Comparison of ENCODE assay signal across 8 cellular contexts in genomic region chr5:152532714-152533113, GRCh38.
DNase-seq lines count a peak whose midpoint lies in the region; ATAC-seq and TF ChIP-seq lines count a peak whose summit lies in the region.

No MANE protein-coding gene starts in this region.

- H3K4me3 Mint-ChIP-seq in activated naive CD4-positive, alpha-beta T cell treated with anti-CD3 and anti-CD28 coated beads for 36 hours: no peak overlapping the region

- H3K4me1 ChIP-seq in BE2C (no peaks in the 10 kb centered on the region), right lobe of liver (no peaks in the 10 kb centered on the region)

- H3K4me3 ChIP-seq in BE2C (ENCODE audit: low read depth, low read length) (no peak overlapping the region), right lobe of liver (no peak overlapping the region)

- H3K9me3 Mint-ChIP-seq in activated naive CD4-positive, alpha-beta T cell treated with anti-CD3 and anti-CD28 coated beads for 36 hours: no peaks in the 10 kb centered on the region

- H3K27ac ChIP-seq in right lobe of liver: no peak overlapping the region

- CTCF ChIA-PET in activated naive CD4-positive, alpha-beta T cell treated with anti-CD3 and anti-CD28 coated beads for 36 hours (lab: Charles Lee): interaction anchor here (0.6 to 3.1 kb wide), 6 partner anchors 8 to 1432 kb away, joined by 3 to 18 read pairs (median 4); no protein-coding TSS in a partner anchor

- H3K9me3 ChIP-seq in BE2C: no peaks in the 10 kb centered on the region
- no peaks in the 10 kb centered on the region for H3K9me3 ChIP-seq in right lobe of liver

- no peaks in the 10 kb centered on the region for H3K27me3 Mint-ChIP-seq in activated naive CD4-positive, alpha-beta T cell treated with anti-CD3 and anti-CD28 coated beads for 36 hours (ENCODE audit: low read depth)

- in situ Hi-C loops in T47D (cut with HindIII; ENCODE audit: low pct_unique_long_range_greater_than_20kb, low sequenced_read_pairs): no loop called here

- H3K36me3 Mint-ChIP-seq in activated naive CD4-positive, alpha-beta T cell treated with anti-CD3 and anti-CD28 coated beads for 36 hours (ENCODE audit: low read depth): no peaks in the 10 kb centered on the region

- H3K4me1 Mint-ChIP-seq in activated naive CD4-positive, alpha-beta T cell treated with anti-CD3 and anti-CD28 coated beads for 36 hours (ENCODE audit: low read depth): peaks cover 2% of the 10 kb centered on the region

- WGBS in right lobe of liver (ENCODE audit: insufficient coverage, low coverage, low lambda C conversion rate, missing lambda C conversion rate): 19% methylated on average over 2 of the region's 2 CpGs

- ATAC-seq in GM18907 (IDR thresholded peaks at IDR 0.05; ENCODE audit: unreplicated experiment) (peak; percentile 51), right lobe of liver (peak; percentile 69 to 80 (median 72)), GM18861 (IDR thresholded peaks at IDR 0.05; ENCODE audit: unreplicated experiment) (no peak), GM21447 (IDR thresholded peaks at IDR 0.05; ENCODE audit: unreplicated experiment) (no peak)

- DNase-seq in BE2C (no peak), NCI-H2227 treated with DMSO at 0.1 percent for 48 hours (lab: John Stamatoyannopoulos, UW) (peak; percentile 73), T47D (ENCODE audit: low read depth in 1 of 2, low spot score in 1 of 2) (peak; percentile 55 to 82), right lobe of liver (no peak)
- DNase-seq in activated naive CD4-positive, alpha-beta T cell treated with anti-CD3 and anti-CD28 coated beads for 36 hours: no peak

- TF ChIP-seq CTCF in BE2C (IDR thresholded peaks at IDR 0.05; ENCODE audit: low read depth, low read length) (peak; percentile 53), right lobe of liver (IDR thresholded peaks at IDR 0.05) (peak; percentile 50 to 76 (median 57))

- H3K36me3 ChIP-seq in BE2C (no peaks in the 10 kb centered on the region), right lobe of liver (no peaks in the 10 kb centered on the region)

- no peak overlapping the region for H3K27ac Mint-ChIP-seq in activated naive CD4-positive, alpha-beta T cell treated with anti-CD3 and anti-CD28 coated beads for 36 hours

- TF ChIP-seq POLR2A in right lobe of liver (IDR thresholded peaks at IDR 0.05): no peak

- intact Hi-C loops in right lobe of liver (cut with DNase I): loop anchor here in 1 of 2 donors (10.0 kb wide), 1 partner anchor 1432 kb away; no protein-coding TSS in a partner anchor
- intact Hi-C loops in activated naive CD4-positive, alpha-beta T cell treated with anti-CD3 and anti-CD28 coated beads for 36 hours (cut with micrococcal nuclease): loop anchor here (1.0 kb wide), 2 partner anchors 616 to 1433 kb away; no protein-coding TSS in a partner anchor

- H3K27me3 ChIP-seq in BE2C (no peaks in the 10 kb centered on the region), right lobe of liver (no peaks in the 10 kb centered on the region)

Comparison
In these comparisons a context has a peak if more than half of its experiments do, and no peak if none do; other contexts are left out.
1. DNase-seq: peak in NCI-H2227 treated with DMSO at 0.1 percent for 48 hours (single experiment) and T47D (2 of 2); none in BE2C (single experiment), right lobe of liver (0 of 3) and activated naive CD4-positive, alpha-beta T cell treated with anti-CD3 and anti-CD28 coated beads for 36 hours (single experiment).
2. ATAC-seq: peak in GM18907 (single experiment) and right lobe of liver (4 of 4); none in GM18861 (single experiment) and GM21447 (single experiment).